In the genomic region with DNA sequence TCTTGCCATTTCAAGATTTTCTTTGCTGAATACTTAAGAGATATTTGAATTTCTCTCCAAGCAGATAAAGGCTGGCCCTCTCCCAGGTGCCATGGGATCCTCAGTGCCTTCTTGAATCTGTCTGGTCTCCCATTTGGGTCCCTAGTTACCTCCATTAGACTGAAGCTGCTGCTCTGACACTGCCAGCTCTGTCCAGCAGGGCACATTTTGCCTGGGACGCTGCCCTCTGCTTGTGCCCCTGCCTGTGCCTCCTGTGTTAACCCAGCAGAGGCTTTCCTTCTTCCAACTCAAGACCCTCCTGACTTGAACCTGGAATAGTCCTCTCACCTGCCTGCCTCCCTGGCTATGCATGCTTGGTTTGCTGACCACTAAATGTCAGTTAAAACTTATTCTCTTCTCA, we compare ENCODE assay signal across 19 cellular contexts.
DNase-seq lines count a peak whose midpoint lies in the region; ATAC-seq, FAIRE-seq and TF ChIP-seq lines count a peak whose summit lies in the region.
"Had no signal": no experiment of that assay in that cellular context is flagged by ENCODE, and none has a peak within 500 bp of the region (broad histone marks: within the 10 kb centered on the region; RNA-seq: fewer than 3 reads in every experiment).

No MANE protein-coding gene starts in this region.

- DNase-seq in H1 (ENCODE audit: low read depth in 1 of 2, low spot score in 2 of 2), result no peak
- peak; percentile 25 for DNase-seq in mesendoderm
- no peak for DNase-seq in hepatic stellate cell (ENCODE audit: low spot score)
- DNase-seq: CD8-positive, alpha-beta memory T cell; DMS79 treated with DMSO at 0.1 percent for 48 hours; HCEC 1CT; KG1; NCI-H1105 treated with DMSO at 0.1 percent for 48 hours; NCI-H187 treated with DMSO at 0.1 percent for 48 hours; NCI-H2227 treated with DMSO at 0.1 percent for 48 hours; NCI-H510A treated with DMSO at 0.1 percent for 48 hours; NCI-H774; SHP77 treated with DMSO at 0.1 percent for 48 hours had no signal

- 0 out of 2 replicates have a peak, but pooled peaks cover 5% of the 10 kb centered on the region for H3K9me3 ChIP-seq in HUES48 (ENCODE audit: control insufficient read depth, insufficient read depth, low read length)
- H3K9me3 ChIP-seq in H1 (ENCODE audit: insufficient read depth in 2 of 2, low read depth in 1 of 2, low read length in 1 of 2), result peaks cover 3 to 4% of the 10 kb centered on the region in 2 experiments; a peak in 2 of 4 replicates
- H3K9me3 ChIP-seq: BLaER1 treated with 17β-estradiol and CSF1 and Interleukin-3, amounts not matched to agents 10 nM and 100 nM had no signal

- H3K56ac ChIP-seq in H1 (replicated peaks; ENCODE audit: insufficient read length, low read depth, low read length), result no peak overlapping the region
- peak overlapping the region; percentile 27 for H3K56ac ChIP-seq in mesendoderm (ENCODE audit: low read length)

- 0 out of 2 replicates have a peak overlapping the region, but pooled peaks have one; percentile 73 for H2BK15ac ChIP-seq in H1 (ENCODE audit: low read length)
- no peak overlapping the region for H2BK15ac ChIP-seq in mesendoderm (replicated peaks; ENCODE audit: low read depth)

- H2AK5ac ChIP-seq in H1 (ENCODE audit: low read depth, low read length) (no peak overlapping the region), mesendoderm (ENCODE audit: low read length) (no peak overlapping the region)

- TF ChIP-seq RAD21 in H1 (IDR thresholded peaks at IDR 0.05 in 1 of 2, conservative IDR thresholded peaks at IDR 0.05 in 1 of 2; ENCODE audit: low read depth in 2 of 2, low read length in 2 of 2), result no peak

- H3K9ac ChIP-seq in HUES48 (ENCODE audit: low read depth, low read length) (no peak overlapping the region), H1 (replicated peaks in 1 of 4; ENCODE audit: extremely low read depth in 1 of 4, low read depth in 3 of 4, low read length in 3 of 4) (no peak overlapping the region), mesendoderm (ENCODE audit: low read length) (no peak overlapping the region)
- H3K9ac ChIP-seq: BLaER1 treated with 17β-estradiol and CSF1 and Interleukin-3, amounts not matched to agents 10 nM and 100 nM had no signal

- POLR2A ChIA-PET in H1 (lab: Charles Lee; ENCODE audit: partially characterized antibody), result interaction anchor here (0.9 kb wide), 1 partner anchor 8 kb away, joined by 5 read pairs; no protein-coding TSS in a partner anchor

- peak overlapping the region; percentile 70 for H2BK12ac ChIP-seq in H1 (ENCODE audit: low read depth, low read length)

- TF ChIP-seq EP300 in H1 (IDR thresholded peaks at IDR 0.05; ENCODE audit: borderline replicate concordance in 1 of 2, low read depth in 2 of 2, low read length in 2 of 2), result no peak

- TF ChIP-seq CTCF in GM12872 (IDR thresholded peaks at IDR 0.05; ENCODE audit: insufficient read depth, low read depth, low read length) (0 out of 3 replicates have a peak, but pooled peaks have one; percentile 15), H1 (IDR thresholded peaks at IDR 0.05; ENCODE audit: control extremely low read depth in 1 of 3, insufficient read depth in 1 of 3, low read depth in 1 of 3, low read length in 3 of 3) (peak; percentile 40 to 54 (median 54))

- 0 out of 2 replicates have a peak overlapping the region, but pooled peaks have one; percentile 27 for H2BK20ac ChIP-seq in H1 (ENCODE audit: low read length)

- H3K4me3 ChIP-seq in HUES48 (ENCODE audit: low read depth, low read length) (no peak overlapping the region; the same call in 1 of the 2 replicates), H1 (ENCODE audit: extremely low read depth in 1 of 4, insufficient read depth in 2 of 4, low read depth in 3 of 4, low read length in 4 of 4) (no peak overlapping the region), mesendoderm (ENCODE audit: low read length) (no peak overlapping the region)
- H3K4me3 ChIP-seq: BLaER1 treated with 17β-estradiol and CSF1 and Interleukin-3, amounts not matched to agents 10 nM and 100 nM had no signal

- H3K79me1 ChIP-seq in H1 (ENCODE audit: low read depth, low read length) (peaks cover 3% of the 10 kb centered on the region; the same call in 1 of the 2 replicates), mesendoderm (ENCODE audit: low read length) (no peaks in the 10 kb centered on the region)

- H2AFZ ChIP-seq in H1 (ENCODE audit: low read length), result no peak overlapping the region

- H4K20me1 ChIP-seq in H1 (replicated peaks in 1 of 2; ENCODE audit: control insufficient read depth in 1 of 2, insufficient read depth in 2 of 2, low read length in 2 of 2), result no peaks in the 10 kb centered on the region
- H4K20me1 ChIP-seq: BLaER1 treated with 17β-estradiol and CSF1 and Interleukin-3, amounts not matched to agents 10 nM and 100 nM had no signal

- CTCF ChIA-PET in H1 (lab: Charles Lee; ENCODE audit: partially characterized antibody), result interaction anchor here (0.8 to 2.5 kb wide), 9 partner anchors 8 to 275 kb away, joined by 3 to 13 read pairs (median 4); no protein-coding TSS in a partner anchor

- peaks cover 22% of the 10 kb centered on the region for H3K4me1 ChIP-seq in HUES48 (ENCODE audit: control insufficient read depth, insufficient read depth, low read length)
- peaks cover 3 to 11% (median 8%) of the 10 kb centered on the region in 4 experiments; a peak in 6 of 7 replicates for H3K4me1 ChIP-seq in H1 (replicated peaks in 1 of 4; ENCODE audit: control insufficient read depth in 3 of 4, insufficient read depth in 4 of 4, low read length in 3 of 4)
- H3K4me1 ChIP-seq in mesendoderm (ENCODE audit: control insufficient read depth, low read depth, low read length), result no peaks in the 10 kb centered on the region
- H3K4me1 ChIP-seq: BLaER1 treated with 17β-estradiol and CSF1 and Interleukin-3, amounts not matched to agents 10 nM and 100 nM had no signal

- no peaks in the 10 kb centered on the region; the same call in none of the 2 replicates for H3K23me2 ChIP-seq in H1 (ENCODE audit: low read depth, low read length)

- no peak overlapping the region for H2BK120ac ChIP-seq in H1 (replicated peaks; ENCODE audit: low read depth, low read length)
- H2BK120ac ChIP-seq in mesendoderm (ENCODE audit: low read depth, low read length), result no peak overlapping the region

- no peak overlapping the region for H3K14ac ChIP-seq in H1 (ENCODE audit: insufficient read length)

- FAIRE-seq in H1 (lab: Jason Lieb, UNC), result no peak
- FAIRE-seq: D721Med had no signal

- H4K5ac ChIP-seq in H1 (ENCODE audit: insufficient read length, low read depth, low read length) (no peak overlapping the region), mesendoderm (ENCODE audit: low read length) (no peak overlapping the region)

- H3K36me3 ChIP-seq in HUES48 (ENCODE audit: control insufficient read depth, insufficient read depth, low read length), result no peaks in the 10 kb centered on the region
- H3K36me3 ChIP-seq in H1 (ENCODE audit: control insufficient read depth in 2 of 4, insufficient read depth in 4 of 4, low read length in 3 of 4), result 0 out of 8 replicates have a peak, but pooled peaks cover 0 to 4% (median 0%) of the 10 kb centered on the region in 4 experiments
- no peaks in the 10 kb centered on the region for H3K36me3 ChIP-seq in mesendoderm (ENCODE audit: control insufficient read depth, insufficient read depth, low read length)
- H3K36me3 ChIP-seq: BLaER1 treated with 17β-estradiol and CSF1 and Interleukin-3, amounts not matched to agents 10 nM and 100 nM had no signal

- WGBS in H1 (ENCODE audit: extremely low coverage in 1 of 2, insufficient coverage in 1 of 2, insufficient read length in 1 of 2, insufficient replicate concordance in 2 of 2, low coverage in 1 of 2, low lambda C conversion rate in 2 of 2, missing lambda C conversion rate in 1 of 2), 2 experiments, result 67% methylated on average over 1 of the region's 1 CpG; no CpG with 5 or more reads in 1 of the 2 experiments
- no CpG with 5 or more reads among the region's 1 CpG for WGBS in mesendoderm (ENCODE audit: extremely low coverage, insufficient coverage, low lambda C conversion rate)

- H3K79me2 ChIP-seq in H1 (ENCODE audit: control insufficient read depth in 1 of 2, insufficient read depth in 2 of 2, low read length in 2 of 2) (no peaks in the 10 kb centered on the region), mesendoderm (ENCODE audit: control insufficient read depth, insufficient read depth, low read length) (no peaks in the 10 kb centered on the region)

- H3K18ac ChIP-seq in H1 (ENCODE audit: extremely low read depth, low read length) (peak overlapping the region; percentile 55), mesendoderm (ENCODE audit: low read length) (no peak overlapping the region)

- H3K4me2 ChIP-seq in H1 (ENCODE audit: insufficient read depth in 1 of 2, low read depth in 2 of 2, low read length in 2 of 2), result peak overlapping the region in 1 of 2 experiments; percentile 11; a peak in 1 of 4 replicates
- H3K4me2 ChIP-seq in mesendoderm (ENCODE audit: low read length), result no peak overlapping the region
- H3K4me2 ChIP-seq: BLaER1 treated with 17β-estradiol and CSF1 and Interleukin-3, amounts not matched to agents 10 nM and 100 nM had no signal

- H2BK5ac ChIP-seq in H1 (ENCODE audit: low read depth, low read length) (peak overlapping the region; percentile 14; the same call in 1 of the 2 replicates), mesendoderm (ENCODE audit: low read length) (no peak overlapping the region)

- H3K4ac ChIP-seq in H1 (replicated peaks; ENCODE audit: insufficient read length, low read depth, low read length) (peak overlapping the region; percentile 13), mesendoderm (ENCODE audit: low read depth, low read length) (no peak overlapping the region)

- no peak overlapping the region for H4K8ac ChIP-seq in H1 (ENCODE audit: extremely low read depth, insufficient read depth, low read length)
- H4K8ac ChIP-seq in mesendoderm (ENCODE audit: low read depth, low read length), result no peak overlapping the region

- peak overlapping the region; percentile 68 for H4K91ac ChIP-seq in H1 (replicated peaks; ENCODE audit: insufficient read length, low read length)

- H3K23ac ChIP-seq in H1 (ENCODE audit: insufficient read length) (no peak overlapping the region), mesendoderm (ENCODE audit: low read length) (no peak overlapping the region)

- H3K27me3 ChIP-seq in HUES48 (ENCODE audit: control insufficient read depth, insufficient read depth, low read length) (no peaks in the 10 kb centered on the region), H1 (replicated peaks in 1 of 4; ENCODE audit: control insufficient read depth in 3 of 4, extremely low read depth in 1 of 4, insufficient read depth in 3 of 4, low read length in 3 of 4) (no peaks in the 10 kb centered on the region), mesendoderm (ENCODE audit: insufficient read depth, low read length, poor library complexity) (no peaks in the 10 kb centered on the region)
- H3K27me3 ChIP-seq: BLaER1 treated with 17β-estradiol and CSF1 and Interleukin-3, amounts not matched to agents 10 nM and 100 nM had no signal

- ATAC-seq in HG03439 (IDR thresholded peaks at IDR 0.05; ENCODE audit: unreplicated experiment), result no peak
- no peak for ATAC-seq in GM21717 (IDR thresholded peaks at IDR 0.05; ENCODE audit: unreplicated experiment)

- peak overlapping the region; percentile 31 for H3K27ac ChIP-seq in HUES48 (ENCODE audit: low read depth, low read length)
- no peak overlapping the region for H3K27ac ChIP-seq in H1 (ENCODE audit: low read depth, low read length)
- H3K27ac ChIP-seq in mesendoderm (ENCODE audit: low read depth, low read length), result peak overlapping the region; percentile 19
- H3K27ac ChIP-seq: BLaER1 treated with 17β-estradiol and CSF1 and Interleukin-3, amounts not matched to agents 10 nM and 100 nM had no signal

- no peak for TF ChIP-seq POLR2A in H1 (IDR thresholded peaks at IDR 0.05; ENCODE audit: control extremely low read depth in 1 of 2, low read depth in 2 of 2, low read length in 2 of 2)
